Comparison of ENCODE assay signal across 24 cellular contexts in genomic region chr1:227218870-227219578, GRCh38.
DNase-seq lines count a peak whose midpoint lies in the region; ATAC-seq, FAIRE-seq and TF ChIP-seq lines count a peak whose summit lies in the region.
"Had no signal": no experiment of that assay in that cellular context is flagged by ENCODE, and none has a peak within 500 bp of the region (broad histone marks: within the 10 kb centered on the region; RNA-seq: fewer than 3 reads in every experiment).

No MANE protein-coding gene starts in this region.

- no peak for ATAC-seq in GM19328 (IDR thresholded peaks at IDR 0.05; ENCODE audit: unreplicated experiment)
- ATAC-seq: activated T-helper 17 cell treated with anti-CD3 and anti-CD28 coated beads, Interleukin-2, amount 50 U/mL, for 72 hours; foreskin keratinocyte; stimulated activated effector memory CD8-positive, alpha-beta T cell treated with anti-CD3 and anti-CD28 coated beads, Interleukin-12 subunit alpha, Interleukin-12 subunit beta, amount 100 ng/mL, for 72 hours had no signal

- peaks cover 2% of the 10 kb centered on the region; the same call in 1 of the 2 replicates for H3K79me2 ChIP-seq in H9 (ENCODE audit: insufficient read depth, low read length)

- FAIRE-seq in small intestine (lab: Jason Lieb, UNC), result no peak

- no CpG with 5 or more reads among the region's 6 CpGs for WGBS in H9 (ENCODE audit: extremely low coverage, insufficient read length, low lambda C conversion rate)
- WGBS in small intestine, 3 donors, result 20 to 44% (median 24%) methylated on average over 6 of the region's 6 CpGs

- intact Hi-C loops in colonic mucosa (cut with DNase I), result no loop called here

- no peak overlapping the region for H3K4me3 Mint-ChIP-seq in H9
- H3K4me3 Mint-ChIP-seq: activated naive CD8-positive, alpha-beta T cell; activated T-helper 17 cell treated with anti-CD3 and anti-CD28 coated beads, Interleukin-2, amount 50 U/mL, for 72 hours; IgD-negative memory B cell; stimulated activated effector memory CD8-positive, alpha-beta T cell treated with anti-CD3 and anti-CD28 coated beads, Interleukin-12 subunit alpha, Interleukin-12 subunit beta, amount 100 ng/mL, for 72 hours; T-helper 2 cell treated with Interferon-gamma antibody and Interleukin-4, amounts not matched to agents 5 μg/mL and 100 μg/mL, for 36 hours; WTC11 had no signal

- H3K4me3 ChIP-seq in colonic mucosa (no peak overlapping the region), small intestine (ENCODE audit: low read depth in 1 of 2, low read length in 2 of 2) (no peak overlapping the region)
- H3K4me3 ChIP-seq: ascending aorta, hepatocyte, smooth muscle cell, testis had no signal

- H4K5ac ChIP-seq in H9 (ENCODE audit: insufficient read length, low read depth, low read length), result no peak overlapping the region

- H4K20me1 ChIP-seq in H9 (ENCODE audit: control insufficient read depth, insufficient read depth, insufficient read length), result no peaks in the 10 kb centered on the region

- H2BK120ac ChIP-seq in H9 (ENCODE audit: low read depth, low read length, poor library complexity, severe bottlenecking), result no peak overlapping the region

- H3K4me1 ChIP-seq in H9 (ENCODE audit: insufficient read depth, low read length), result no peaks in the 10 kb centered on the region
- H3K4me1 ChIP-seq in colonic mucosa, result no peaks in the 10 kb centered on the region
- H3K4me1 ChIP-seq in small intestine (ENCODE audit: control insufficient read depth in 2 of 2, insufficient read depth in 1 of 2, low read depth in 1 of 2, low read length in 1 of 2), result peaks cover 0 to 2% of the 10 kb centered on the region in 2 donors
- H3K4me1 ChIP-seq: ascending aorta, foreskin keratinocyte had no signal

- H2AK5ac ChIP-seq in H9 (ENCODE audit: insufficient read length, low read length), result no peak overlapping the region

- H3K9me3 ChIP-seq in H9 (ENCODE audit: control insufficient read depth, low read depth, low read length) (no peaks in the 10 kb centered on the region), colonic mucosa (no peaks in the 10 kb centered on the region), small intestine (ENCODE audit: control insufficient read depth, low read depth) (no peaks in the 10 kb centered on the region)
- H3K9me3 ChIP-seq: ascending aorta, testis had no signal

- H3K79me1 ChIP-seq in H9 (ENCODE audit: insufficient read depth, low read depth, low read length, poor library complexity, severe bottlenecking), result no peaks in the 10 kb centered on the region

- no peak overlapping the region for H4K91ac ChIP-seq in H9 (ENCODE audit: insufficient read length, low read depth, low read length)

- no peaks in the 10 kb centered on the region; a peak in 1 of 4 replicates for H3K4me1 Mint-ChIP-seq in H9
- H3K4me1 Mint-ChIP-seq: activated T-helper 17 cell treated with anti-CD3 and anti-CD28 coated beads, Interleukin-2, amount 50 U/mL, for 72 hours; IgD-negative memory B cell; stimulated activated effector memory CD8-positive, alpha-beta T cell treated with anti-CD3 and anti-CD28 coated beads, Interleukin-12 subunit alpha, Interleukin-12 subunit beta, amount 100 ng/mL, for 72 hours; WTC11 had no signal

- H3K27me3 ChIP-seq in H9 (ENCODE audit: insufficient read depth, low read length) (no peaks in the 10 kb centered on the region), colonic mucosa (no peaks in the 10 kb centered on the region), small intestine (ENCODE audit: control insufficient read depth in 2 of 2, insufficient read depth in 2 of 2, low read length in 2 of 2) (no peaks in the 10 kb centered on the region)
- H3K27me3 ChIP-seq: ascending aorta, foreskin keratinocyte, hepatocyte, testis had no signal

- H3K18ac ChIP-seq in H9 (ENCODE audit: insufficient read length, low read depth, low read length), result no peak overlapping the region

- H3K36me3 Mint-ChIP-seq in H9 (ENCODE audit: insufficient read depth in 1 of 3, low read depth in 3 of 3), result peaks cover 0 to 6% (median 0%) of the 10 kb centered on the region in 3 experiments; a peak in 4 of 7 replicates
- H3K36me3 Mint-ChIP-seq: activated naive CD8-positive, alpha-beta T cell; stimulated activated effector memory CD8-positive, alpha-beta T cell treated with anti-CD3 and anti-CD28 coated beads, Interleukin-12 subunit alpha, Interleukin-12 subunit beta, amount 100 ng/mL, for 72 hours; WTC11 had no signal

- TF ChIP-seq CTCF in H9 (conservative IDR thresholded peaks at IDR 0.05), result no peak
- no peak for TF ChIP-seq CTCF in colonic mucosa (IDR thresholded peaks at IDR 0.05)

- no peak overlapping the region for H2BK12ac ChIP-seq in H9 (ENCODE audit: insufficient read length, low read depth, low read length)

- H3K27ac ChIP-seq in H9 (ENCODE audit: insufficient read length, low read depth, low read length) (no peak overlapping the region), colonic mucosa (peak overlapping the region; percentile 36), small intestine (ENCODE audit: low read depth in 1 of 2, low read length in 1 of 2) (peak overlapping the region; percentile 11 to 57)
- H3K27ac ChIP-seq: ascending aorta, foreskin keratinocyte, hepatocyte, testis had no signal

- no peak overlapping the region for H3K4me2 ChIP-seq in H9 (ENCODE audit: insufficient read depth, insufficient read length, low read length)
- H3K4me2 ChIP-seq: hepatocyte, smooth muscle cell had no signal

- H3K23me2 ChIP-seq in H9 (ENCODE audit: insufficient read length, low read depth, low read length, poor library complexity, severe bottlenecking), result no peaks in the 10 kb centered on the region

- H2AFZ ChIP-seq in H9 (ENCODE audit: low read length), result no peak overlapping the region
- H2AFZ ChIP-seq: hepatocyte had no signal

- 0 out of 7 replicates have a peak overlapping the region, but pooled peaks of 2 of the 3 experiments have one; percentile 18 to 58 for H3K27ac Mint-ChIP-seq in H9
- H3K27ac Mint-ChIP-seq: activated naive CD8-positive, alpha-beta T cell; activated T-helper 17 cell treated with anti-CD3 and anti-CD28 coated beads, Interleukin-2, amount 50 U/mL, for 72 hours; stimulated activated effector memory CD8-positive, alpha-beta T cell treated with anti-CD3 and anti-CD28 coated beads, Interleukin-12 subunit alpha, Interleukin-12 subunit beta, amount 100 ng/mL, for 72 hours; T-helper 2 cell treated with Interferon-gamma antibody and Interleukin-4, amounts not matched to agents 5 μg/mL and 100 μg/mL, for 36 hours; WTC11 had no signal

- no peak overlapping the region for H2BK20ac ChIP-seq in H9 (ENCODE audit: low read depth, low read length, poor library complexity, severe bottlenecking)

- H3K9ac ChIP-seq in H9 (ENCODE audit: extremely low read depth, insufficient read length, low read length) (no peak overlapping the region), colonic mucosa (ENCODE audit: low read depth in 2 of 2, low read length in 2 of 2) (peak overlapping the region in 1 of 2 donors; percentile 52)

- H3T11ph ChIP-seq in H9 (ENCODE audit: low read length), result no peak overlapping the region

- H3K23ac ChIP-seq in H9 (ENCODE audit: insufficient read length, low read depth, low read length), result no peak overlapping the region

- H2BK15ac ChIP-seq in H9 (ENCODE audit: low read depth, low read length), result no peak overlapping the region

- H3K14ac ChIP-seq in H9 (ENCODE audit: insufficient read depth, low read length), result no peak overlapping the region

- H3K56ac ChIP-seq in H9 (ENCODE audit: insufficient read length, low read depth, low read length), result no peak overlapping the region

- H3K4ac ChIP-seq in H9 (ENCODE audit: low read depth, low read length), result no peak overlapping the region

- DNase-seq in H9 (no peak), colonic mucosa (peak; percentile 69), kidney glomerular epithelial cell (lab: John Stamatoyannopoulos, UW) (peak; percentile 14), small intestine (peak; percentile 67), occipital lobe (lab: John Stamatoyannopoulos, UW) (no peak), NCI-H1694 treated with DMSO at 0.1 percent for 48 hours (lab: John Stamatoyannopoulos, UW) (no peak)
- DNase-seq: activated CD4-positive, alpha-beta T cell treated with anti-CD3 and anti-CD28 coated beads, Interleukin-2, amount 50 U/mL, for 4 hours; activated CD8-positive, alpha-beta memory T cell treated with anti-CD3 and anti-CD28 coated beads, Interleukin-2, amount 50 U/mL, for 4 hours; EL; foreskin keratinocyte; NCI-H1092 treated with DMSO at 0.1 percent for 48 hours; NCI-H1930; stimulated activated CD4-positive, alpha-beta T cell treated with anti-CD3 and anti-CD28 coated beads, Interleukin-2, amount 100 ng/mL, for 48 hours; testis had no signal

- H3K36me3 ChIP-seq in colonic mucosa (no peaks in the 10 kb centered on the region), small intestine (ENCODE audit: control insufficient read depth in 2 of 2, insufficient read depth in 2 of 2, low read length in 2 of 2) (no peaks in the 10 kb centered on the region)
- H3K36me3 ChIP-seq: ascending aorta had no signal

- H3K27me3 Mint-ChIP-seq in H9 (ENCODE audit: low read depth), result no peaks in the 10 kb centered on the region

- no peak overlapping the region for H2BK5ac ChIP-seq in H9 (ENCODE audit: insufficient read length, low read length)

- H4K8ac ChIP-seq in H9 (replicated peaks; ENCODE audit: insufficient read length, low read depth, low read length), result no peak overlapping the region

- no peaks in the 10 kb centered on the region for H3K9me3 Mint-ChIP-seq in H9
- H3K9me3 Mint-ChIP-seq: activated T-helper 17 cell treated with anti-CD3 and anti-CD28 coated beads, Interleukin-2, amount 50 U/mL, for 72 hours; stimulated activated effector memory CD8-positive, alpha-beta T cell treated with anti-CD3 and anti-CD28 coated beads, Interleukin-12 subunit alpha, Interleukin-12 subunit beta, amount 100 ng/mL, for 72 hours; T-helper 2 cell treated with Interferon-gamma antibody and Interleukin-4, amounts not matched to agents 5 μg/mL and 100 μg/mL, for 36 hours; WTC11 had no signal

Comparison
In these comparisons a context has a peak if more than half of its experiments do, and no peak if none do; other contexts are left out.
1. DNase-seq: peak in colonic mucosa (single experiment), kidney glomerular epithelial cell (single experiment) and small intestine (single experiment); none in H9 (single experiment), occipital lobe (single experiment) and NCI-H1694 treated with DMSO at 0.1 percent for 48 hours (single experiment).